8 cellular contexts compared by ENCODE assay signal in the genomic region with DNA sequence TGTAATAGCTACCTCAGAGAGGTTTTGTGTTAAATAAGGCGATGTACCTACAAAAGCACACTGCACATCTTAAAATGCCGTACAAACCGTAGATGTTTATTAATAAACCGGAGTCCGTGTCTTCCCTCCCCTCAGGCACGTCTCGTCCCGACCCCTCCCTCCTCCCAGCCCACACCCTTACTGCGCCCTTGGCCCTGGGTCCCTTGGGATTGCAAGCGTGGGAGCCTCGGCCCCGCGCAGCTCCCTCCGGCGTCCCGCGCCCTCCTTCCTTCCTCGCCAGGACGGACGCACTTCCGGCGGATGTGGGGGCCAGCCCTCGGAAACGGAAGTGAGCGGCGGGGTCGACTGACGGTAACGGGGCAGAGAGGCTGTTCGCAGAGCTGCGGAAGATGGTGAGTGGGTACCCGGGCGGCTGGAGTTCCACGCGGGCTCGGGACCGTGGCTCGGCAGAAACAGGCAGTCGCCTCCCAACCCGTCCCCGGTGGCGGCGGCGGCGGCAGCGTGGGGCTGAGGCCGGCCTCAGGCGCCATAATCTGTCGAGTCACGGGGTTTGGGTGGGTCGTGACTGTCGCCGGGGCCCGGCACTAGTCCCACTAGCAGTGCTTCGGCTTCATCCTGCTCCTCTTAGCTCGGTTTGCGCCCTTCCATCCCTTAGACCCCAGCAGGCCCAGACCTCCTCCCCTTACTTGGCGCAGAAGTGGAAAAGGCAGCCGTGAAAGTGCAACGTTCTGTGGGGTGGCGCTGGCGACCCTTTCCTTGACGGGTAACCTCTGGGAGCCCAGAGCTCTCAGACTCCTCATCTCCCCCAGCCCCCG. TPM values are rescaled to one million over a fixed set of nuclear protein-coding genes. Genes with fewer than 3 reads are reported as not detected.
DNase-seq lines count a peak whose midpoint lies in the region; FAIRE-seq and TF ChIP-seq lines count a peak whose summit lies in the region.

A gene with protein sequence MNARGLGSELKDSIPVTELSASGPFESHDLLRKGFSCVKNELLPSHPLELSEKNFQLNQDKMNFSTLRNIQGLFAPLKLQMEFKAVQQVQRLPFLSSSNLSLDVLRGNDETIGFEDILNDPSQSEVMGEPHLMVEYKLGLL (plus strand): TSS at position 335 of the 815 bp plus-strand sequence. CDS start 55 bp downstream, at position 390.

- FAIRE-seq in G401.6 (lab: Jason Lieb, UNC) (peak; percentile 76), H54 (lab: Jason Lieb, UNC) (no peak)

- DNase-seq in H54 (ENCODE audit: insufficient read length, low spot score): peak; percentile 70
- peak; percentile 86 for DNase-seq in M059J (ENCODE audit: low read depth)
- DNase-seq in SK-MEL-5 (ENCODE audit: low read depth, low spot score): peak; percentile 97
- DNase-seq in activated naive CD4-positive, alpha-beta T cell treated with Interleukin-2 at 50 U/mL for 16 hours: peak; percentile 95
- DNase-seq in foreskin melanocyte: peak; percentile 81

- H3K9ac ChIP-seq in subcutaneous abdominal adipose tissue (ENCODE audit: low read length in 5 of 5): peak within 1 kb of the TSS; percentile 94 to 99 (median 96)

- H3K36me3 ChIP-seq in neuron (ENCODE audit: insufficient read depth, low read length) (peaks cover 26% of the 10 kb centered on the region), subcutaneous abdominal adipose tissue (ENCODE audit: control insufficient read depth in 5 of 5, insufficient read depth in 5 of 5, low read length in 5 of 5) (peaks cover 15 to 22% (median 17%) of the 10 kb centered on the region in 5 donors)

- H3K27me3 ChIP-seq in neuron (ENCODE audit: insufficient read depth, low read length): no peaks in the 10 kb centered on the region
- H3K27me3 ChIP-seq in subcutaneous abdominal adipose tissue (ENCODE audit: control insufficient read depth in 5 of 5, insufficient read depth in 4 of 5, low read length in 5 of 5): peaks cover 0 to 3% (median 0%) of the 10 kb centered on the region in 5 donors

- in situ Hi-C loops in SK-MEL-5 (cut with HindIII; ENCODE audit: low pct_unique_long_range_greater_than_20kb, low sequenced_read_pairs): no loop called here

- peak within 1 kb of the TSS; percentile 92 for H3K27ac ChIP-seq in subcutaneous abdominal adipose tissue (ENCODE audit: low read depth, low read length)

- H2AFZ ChIP-seq in neuron (ENCODE audit: low read depth, low read length): peak within 1 kb of the TSS; percentile 69

- H3K4me1 ChIP-seq in neuron (ENCODE audit: insufficient read depth, low read length): peaks cover 25% of the 10 kb centered on the region
- H3K4me1 ChIP-seq in subcutaneous abdominal adipose tissue (ENCODE audit: control insufficient read depth in 5 of 5, insufficient read depth in 5 of 5, low read length in 5 of 5): peaks cover 8 to 42% (median 39%) of the 10 kb centered on the region in 5 donors

- no peaks in the 10 kb centered on the region for H3K9me3 ChIP-seq in neuron (ENCODE audit: low read length)
- no peaks in the 10 kb centered on the region for H3K9me3 ChIP-seq in subcutaneous abdominal adipose tissue (ENCODE audit: control insufficient read depth in 5 of 5, low read length in 5 of 5)

- peak; percentile 95 for TF ChIP-seq POLR2A in H54 (IDR thresholded peaks at IDR 0.05; ENCODE audit: low read depth, low read length)

- peak within 1 kb of the TSS; percentile 81 for H3K4me3 ChIP-seq in neuron (ENCODE audit: low read length)
- peak within 1 kb of the TSS; percentile 95 to 99 (median 98) for H3K4me3 ChIP-seq in subcutaneous abdominal adipose tissue (ENCODE audit: low read depth in 1 of 5, low read length in 5 of 5)

RNA-seq across cellular contexts. Expression of the gene that starts here (rescaled TPM):
- 187 and 238 TPM in 2 replicates for total RNA-seq in M059J (2014; rRNA removed; shearing (Covaris generic))
- 276 and 342 TPM in 2 replicates for total RNA-seq in SK-MEL-5 (2014; rRNA removed; shearing (Covaris generic))
- polyA plus RNA-seq in SK-MEL-5 (2015; cell fraction: cytosol; rRNA removed): 128 and 171 TPM in 2 replicates
- polyA plus RNA-seq in SK-MEL-5 (2015; cell fraction: nucleus; rRNA removed): 31.4 and 34.1 TPM in 2 replicates

Comparison
In these comparisons a context has a peak if more than half of its experiments do, and no peak if none do; other contexts are left out.
1. Peak in every context shown above with its lines: DNase-seq, H3K4me3 ChIP-seq and H3K27ac ChIP-seq.